In genomic region chr16:80996688-80997138, GRCh38 we compare ENCODE assay signal across 1 cellular context.
A peak's percentile ranks its signal among the peaks of the same experiment; 100 is the strongest.
TF ChIP-seq lines count a peak whose summit lies in the region.

No MANE protein-coding gene starts in this region.

TF ChIP-seq in HEK293, 187 proteins besides CTCF, POLR2A, EP300 and RAD21 (continued from another document and continues in another):
- TF ChIP-seq ZBTB6 (tag by site-specific recombination; IDR thresholded peaks at IDR 0.05) (no peak), ZNF664 (tag by site-specific recombination; IDR thresholded peaks at IDR 0.05) (no peak), FEZF1 (tag by site-specific recombination; IDR thresholded peaks at IDR 0.05) (peak; percentile 91), ZNF707 (tag by site-specific recombination; IDR thresholded peaks at IDR 0.05) (no peak), SP2 (tag by site-specific recombination; IDR thresholded peaks at IDR 0.05) (no peak), ZNF37A (tag by site-specific recombination; IDR thresholded peaks at IDR 0.05) (no peak), ZNF529 (tag by site-specific recombination; IDR thresholded peaks at IDR 0.05; ENCODE audit: insufficient replicate concordance) (no peak), ZNF558 (tag by site-specific recombination; IDR thresholded peaks at IDR 0.05) (no peak), ZNF404 (tag by site-specific recombination; IDR thresholded peaks at IDR 0.05) (no peak), SCRT2 (tag by site-specific recombination; IDR thresholded peaks at IDR 0.05) (peak; percentile 74), SP7 (tag by site-specific recombination; IDR thresholded peaks at IDR 0.05) (peak; percentile 100), ZNF366 (tag by site-specific recombination; conservative IDR thresholded peaks at IDR 0.05) (peak; percentile 92), ZNF211 (tag by site-specific recombination; IDR thresholded peaks at IDR 0.05; ENCODE audit: low read depth) (no peak), ZNF292 (tag by site-specific recombination; IDR thresholded peaks at IDR 0.05; ENCODE audit: borderline replicate concordance, low read depth) (no peak), KLF1 (tag by site-specific recombination; IDR thresholded peaks at IDR 0.05) (no peak), KLF10 (tag by site-specific recombination; IDR thresholded peaks at IDR 0.05) (peak; percentile 54; the same call in 1 of the 2 replicates), ZNF658 (tag by site-specific recombination; IDR thresholded peaks at IDR 0.05) (no peak), ZNF114 (tag by site-specific recombination; IDR thresholded peaks at IDR 0.05) (no peak), ZNF138 (tag by site-specific recombination; IDR thresholded peaks at IDR 0.05; ENCODE audit: borderline replicate concordance) (no peak), ZNF48 (tag by site-specific recombination; IDR thresholded peaks at IDR 0.05) (no peak), ZNF585B (tag by site-specific recombination; IDR thresholded peaks at IDR 0.05) (no peak), PRDM1 (tag by site-specific recombination; IDR thresholded peaks at IDR 0.05) (0 out of 2 replicates have a peak, but pooled peaks have one; percentile 20), ZNF311 (tag by site-specific recombination; IDR thresholded peaks at IDR 0.05; ENCODE audit: borderline replicate concordance) (no peak), ZNF473 (tag by site-specific recombination; IDR thresholded peaks at IDR 0.05) (no peak), HOXC10 (CRISPR knock-in tag; IDR thresholded peaks at IDR 0.05) (no peak), ZNF560 (tag by site-specific recombination; IDR thresholded peaks at IDR 0.05; ENCODE audit: borderline replicate concordance) (no peak), ZNF548 (tag by site-specific recombination; IDR thresholded peaks at IDR 0.05) (no peak), ZNF266 (tag by site-specific recombination; IDR thresholded peaks at IDR 0.05; ENCODE audit: low read depth) (no peak), ZNF157 (tag by site-specific recombination; IDR thresholded peaks at IDR 0.05) (no peak), ZFHX2 (tag by site-specific recombination; conservative IDR thresholded peaks at IDR 0.05) (no peak), ZNF449 (tag by site-specific recombination; IDR thresholded peaks at IDR 0.05) (no peak; the same call in 1 of the 2 replicates), ZNF248 (tag by site-specific recombination; IDR thresholded peaks at IDR 0.05) (no peak), ZBTB20 (tag by site-specific recombination; IDR thresholded peaks at IDR 0.05) (no peak), ZNF837 (tag by site-specific recombination; IDR thresholded peaks at IDR 0.05) (no peak), ZNF155 (tag by site-specific recombination; IDR thresholded peaks at IDR 0.05) (no peak), ZNF26 (tag by site-specific recombination; IDR thresholded peaks at IDR 0.05) (no peak), ZBTB48 (tag by site-specific recombination; IDR thresholded peaks at IDR 0.05) (no peak), ZNF214 (tag by site-specific recombination; IDR thresholded peaks at IDR 0.05; ENCODE audit: borderline replicate concordance) (no peak), WT1 (tag by site-specific recombination; IDR thresholded peaks at IDR 0.05) (peak; percentile 81), ZNF391 (tag by site-specific recombination; IDR thresholded peaks at IDR 0.05; ENCODE audit: borderline replicate concordance, low read depth) (no peak), ZFP37 (tag by site-specific recombination; IDR thresholded peaks at IDR 0.05) (no peak), ZBTB21 (tag by site-specific recombination; IDR thresholded peaks at IDR 0.05) (no peak), OVOL3 (tag by site-specific recombination; IDR thresholded peaks at IDR 0.05) (peak; percentile 91), ZNF555 (tag by site-specific recombination; conservative IDR thresholded peaks at IDR 0.05) (no peak), ZNF140 (tag by site-specific recombination; IDR thresholded peaks at IDR 0.05) (no peak), ZNF600 (tag by site-specific recombination; IDR thresholded peaks at IDR 0.05) (no peak), YY1 (tag by site-specific recombination; IDR thresholded peaks at IDR 0.05) (no peak)
- TF ChIP-seq, protein P1, sequence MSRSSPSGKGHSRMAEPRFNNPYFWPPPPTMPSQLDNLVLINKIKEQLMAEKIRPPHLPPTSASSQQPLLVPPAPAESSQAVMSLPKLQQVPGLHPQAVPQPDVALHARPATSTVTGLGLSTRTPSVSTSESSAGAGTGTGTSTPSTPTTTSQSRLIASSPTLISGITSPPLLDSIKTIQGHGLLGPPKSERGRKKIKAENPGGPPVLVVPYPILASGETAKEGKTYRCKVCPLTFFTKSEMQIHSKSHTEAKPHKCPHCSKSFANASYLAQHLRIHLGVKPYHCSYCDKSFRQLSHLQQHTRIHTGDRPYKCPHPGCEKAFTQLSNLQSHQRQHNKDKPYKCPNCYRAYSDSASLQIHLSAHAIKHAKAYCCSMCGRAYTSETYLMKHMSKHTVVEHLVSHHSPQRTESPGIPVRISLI (tag by site-specific recombination; IDR thresholded peaks at IDR 0.05): no peak; the same call in 1 of the 2 replicates
- TF ChIP-seq, protein P2, sequence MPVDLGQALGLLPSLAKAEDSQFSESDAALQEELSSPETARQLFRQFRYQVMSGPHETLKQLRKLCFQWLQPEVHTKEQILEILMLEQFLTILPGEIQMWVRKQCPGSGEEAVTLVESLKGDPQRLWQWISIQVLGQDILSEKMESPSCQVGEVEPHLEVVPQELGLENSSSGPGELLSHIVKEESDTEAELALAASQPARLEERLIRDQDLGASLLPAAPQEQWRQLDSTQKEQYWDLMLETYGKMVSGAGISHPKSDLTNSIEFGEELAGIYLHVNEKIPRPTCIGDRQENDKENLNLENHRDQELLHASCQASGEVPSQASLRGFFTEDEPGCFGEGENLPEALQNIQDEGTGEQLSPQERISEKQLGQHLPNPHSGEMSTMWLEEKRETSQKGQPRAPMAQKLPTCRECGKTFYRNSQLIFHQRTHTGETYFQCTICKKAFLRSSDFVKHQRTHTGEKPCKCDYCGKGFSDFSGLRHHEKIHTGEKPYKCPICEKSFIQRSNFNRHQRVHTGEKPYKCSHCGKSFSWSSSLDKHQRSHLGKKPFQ (tag by site-specific recombination; IDR thresholded peaks at IDR 0.05): 0 out of 2 replicates have a peak, but pooled peaks have one; percentile 41
- TF ChIP-seq, protein P3, sequence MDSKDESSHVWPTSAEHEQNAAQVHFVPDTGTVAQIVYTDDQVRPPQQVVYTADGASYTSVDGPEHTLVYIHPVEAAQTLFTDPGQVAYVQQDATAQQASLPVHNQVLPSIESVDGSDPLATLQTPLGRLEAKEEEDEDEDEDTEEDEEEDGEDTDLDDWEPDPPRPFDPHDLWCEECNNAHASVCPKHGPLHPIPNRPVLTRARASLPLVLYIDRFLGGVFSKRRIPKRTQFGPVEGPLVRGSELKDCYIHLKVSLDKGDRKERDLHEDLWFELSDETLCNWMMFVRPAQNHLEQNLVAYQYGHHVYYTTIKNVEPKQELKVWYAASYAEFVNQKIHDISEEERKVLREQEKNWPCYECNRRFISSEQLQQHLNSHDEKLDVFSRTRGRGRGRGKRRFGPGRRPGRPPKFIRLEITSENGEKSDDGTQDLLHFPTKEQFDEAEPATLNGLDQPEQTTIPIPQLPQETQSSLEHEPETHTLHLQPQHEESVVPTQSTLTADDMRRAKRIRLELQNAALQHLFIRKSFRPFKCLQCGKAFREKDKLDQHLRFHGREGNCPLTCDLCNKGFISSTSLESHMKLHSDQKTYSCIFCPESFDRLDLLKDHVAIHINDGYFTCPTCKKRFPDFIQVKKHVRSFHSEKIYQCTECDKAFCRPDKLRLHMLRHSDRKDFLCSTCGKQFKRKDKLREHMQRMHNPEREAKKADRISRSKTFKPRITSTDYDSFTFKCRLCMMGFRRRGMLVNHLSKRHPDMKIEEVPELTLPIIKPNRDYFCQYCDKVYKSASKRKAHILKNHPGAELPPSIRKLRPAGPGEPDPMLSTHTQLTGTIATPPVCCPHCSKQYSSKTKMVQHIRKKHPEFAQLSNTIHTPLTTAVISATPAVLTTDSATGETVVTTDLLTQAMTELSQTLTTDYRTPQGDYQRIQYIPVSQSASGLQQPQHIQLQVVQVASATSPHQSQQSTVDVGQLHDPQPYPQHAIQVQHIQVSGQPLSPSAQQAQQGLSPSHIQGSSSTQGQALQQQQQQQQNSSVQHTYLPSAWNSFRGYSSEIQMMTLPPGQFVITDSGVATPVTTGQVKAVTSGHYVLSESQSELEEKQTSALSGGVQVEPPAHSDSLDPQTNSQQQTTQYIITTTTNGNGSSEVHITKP (tag by site-specific recombination; IDR thresholded peaks at IDR 0.05): peak; percentile 40; the same call in 1 of the 2 replicates
- TF ChIP-seq, protein P4, sequence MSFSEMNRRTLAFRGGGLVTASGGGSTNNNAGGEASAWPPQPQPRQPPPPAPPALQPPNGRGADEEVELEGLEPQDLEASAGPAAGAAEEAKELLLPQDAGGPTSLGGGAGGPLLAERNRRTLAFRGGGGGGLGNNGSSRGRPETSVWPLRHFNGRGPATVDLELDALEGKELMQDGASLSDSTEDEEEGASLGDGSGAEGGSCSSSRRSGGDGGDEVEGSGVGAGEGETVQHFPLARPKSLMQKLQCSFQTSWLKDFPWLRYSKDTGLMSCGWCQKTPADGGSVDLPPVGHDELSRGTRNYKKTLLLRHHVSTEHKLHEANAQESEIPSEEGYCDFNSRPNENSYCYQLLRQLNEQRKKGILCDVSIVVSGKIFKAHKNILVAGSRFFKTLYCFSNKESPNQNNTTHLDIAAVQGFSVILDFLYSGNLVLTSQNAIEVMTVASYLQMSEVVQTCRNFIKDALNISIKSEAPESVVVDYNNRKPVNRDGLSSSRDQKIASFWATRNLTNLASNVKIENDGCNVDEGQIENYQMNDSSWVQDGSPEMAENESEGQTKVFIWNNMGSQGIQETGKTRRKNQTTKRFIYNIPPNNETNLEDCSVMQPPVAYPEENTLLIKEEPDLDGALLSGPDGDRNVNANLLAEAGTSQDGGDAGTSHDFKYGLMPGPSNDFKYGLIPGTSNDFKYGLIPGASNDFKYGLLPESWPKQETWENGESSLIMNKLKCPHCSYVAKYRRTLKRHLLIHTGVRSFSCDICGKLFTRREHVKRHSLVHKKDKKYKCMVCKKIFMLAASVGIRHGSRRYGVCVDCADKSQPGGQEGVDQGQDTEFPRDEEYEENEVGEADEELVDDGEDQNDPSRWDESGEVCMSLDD (tag by site-specific recombination; IDR thresholded peaks at IDR 0.05): no peak
- TF ChIP-seq, protein P5, sequence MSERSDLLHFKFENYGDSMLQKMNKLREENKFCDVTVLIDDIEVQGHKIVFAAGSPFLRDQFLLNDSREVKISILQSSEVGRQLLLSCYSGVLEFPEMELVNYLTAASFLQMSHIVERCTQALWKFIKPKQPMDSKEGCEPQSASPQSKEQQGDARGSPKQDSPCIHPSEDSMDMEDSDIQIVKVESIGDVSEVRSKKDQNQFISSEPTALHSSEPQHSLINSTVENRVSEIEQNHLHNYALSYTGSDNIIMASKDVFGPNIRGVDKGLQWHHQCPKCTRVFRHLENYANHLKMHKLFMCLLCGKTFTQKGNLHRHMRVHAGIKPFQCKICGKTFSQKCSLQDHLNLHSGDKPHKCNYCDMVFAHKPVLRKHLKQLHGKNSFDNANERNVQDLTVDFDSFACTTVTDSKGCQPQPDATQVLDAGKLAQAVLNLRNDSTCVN (tag by site-specific recombination; optimal IDR thresholded peaks at IDR 0.05): no peak
